8 cellular contexts compared by ENCODE assay signal in the genomic region with DNA sequence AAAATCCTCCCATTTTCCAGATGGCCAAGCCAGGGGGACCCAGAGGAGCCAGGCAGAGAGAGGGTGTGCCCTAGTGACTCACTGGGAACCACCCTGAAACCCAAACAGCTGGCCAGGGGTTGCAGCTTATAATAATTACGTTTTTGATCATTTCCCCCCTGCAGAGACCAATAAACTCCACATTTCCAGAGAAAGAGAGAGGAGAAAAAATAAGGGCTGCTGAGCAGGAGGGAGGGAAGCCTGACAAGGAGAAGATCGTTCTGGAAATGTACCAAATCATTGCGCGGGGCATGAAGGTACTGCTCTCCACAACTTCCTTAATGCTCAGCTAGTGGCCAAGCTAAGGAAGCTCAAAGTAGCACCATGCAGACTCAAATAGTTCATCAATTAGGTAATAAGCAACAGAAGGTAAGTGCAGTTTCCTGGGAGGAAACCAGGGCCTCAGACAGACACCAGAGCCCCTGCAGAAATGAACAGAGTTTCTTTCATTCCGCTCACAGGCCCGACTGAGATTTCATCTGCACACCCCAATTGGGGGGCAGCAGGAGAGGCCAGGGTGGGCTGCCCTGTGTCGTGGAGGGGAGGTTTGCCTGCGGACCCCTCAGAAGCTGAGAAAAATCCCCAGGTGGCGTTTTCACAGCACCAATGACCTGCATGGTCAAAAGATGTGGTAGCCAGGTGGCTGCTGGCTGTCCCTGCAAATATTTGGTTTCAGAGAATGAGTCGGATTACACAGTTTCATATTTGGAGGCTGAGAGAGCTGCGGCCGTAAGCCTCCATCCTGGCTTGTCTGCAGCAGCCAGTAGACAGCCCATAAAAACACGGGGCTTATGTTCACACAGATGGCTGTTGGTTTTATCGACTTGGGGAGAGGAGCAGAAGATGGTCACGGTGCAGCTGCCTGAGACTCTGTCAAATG.
DNase-seq lines count a peak whose midpoint lies in the region; ATAC-seq, FAIRE-seq and TF ChIP-seq lines count a peak whose summit lies in the region.

No MANE protein-coding gene starts in this region.

- intact Hi-C loops in left cardiac atrium (cut with DNase I) (loop anchor here (5.0 kb wide), 1 partner anchor 539 kb away; no protein-coding TSS in a partner anchor), Right ventricle myocardium inferior (cut with DNase I) (loop anchor here (5.0 to 10.0 kb wide), 2 partner anchors 209 to 352 kb away; no protein-coding TSS in a partner anchor), kidney (cut with DNase I) (no loop called here)

- H3K36me3 ChIP-seq in bronchial epithelial cell (ENCODE audit: control insufficient read depth, insufficient read depth, low read length): no peaks in the 10 kb centered on the region
- no peaks in the 10 kb centered on the region for H3K36me3 ChIP-seq in kidney (ENCODE audit: control insufficient read depth in 1 of 2, insufficient read depth in 2 of 2, low read length in 2 of 2)

- no peaks in the 10 kb centered on the region for H3K9me3 Mint-ChIP-seq in osteocyte (ENCODE audit: unreplicated experiment)

- TF ChIP-seq CTCF in bronchial epithelial cell (IDR thresholded peaks at IDR 0.05; ENCODE audit: insufficient read depth, low read length, severe bottlenecking): no peak
- TF ChIP-seq CTCF in osteocyte (IDR thresholded peaks at IDR 0.05): no peak
- TF ChIP-seq CTCF in kidney (IDR thresholded peaks at IDR 0.05; ENCODE audit: borderline replicate concordance, extremely low read depth, insufficient read depth): no peak

- FAIRE-seq in bronchial epithelial cell (lab: Jason Lieb, UNC) (no peak), kidney (lab: Jason Lieb, UNC) (no peak)

- no peak overlapping the region for H3K9ac ChIP-seq in kidney (ENCODE audit: low read length in 2 of 2)

- no peak overlapping the region for H3K4me3 Mint-ChIP-seq in osteocyte (ENCODE audit: unreplicated experiment)

- H3K27me3 ChIP-seq in bronchial epithelial cell (ENCODE audit: control insufficient read depth, insufficient read depth, low read length): no peaks in the 10 kb centered on the region

- no peak overlapping the region for H3K27ac ChIP-seq in kidney (ENCODE audit: low read depth in 2 of 2, low read length in 2 of 2)

- peaks cover 37% of the 10 kb centered on the region for H3K4me1 Mint-ChIP-seq in osteocyte (ENCODE audit: unreplicated experiment)

- H3K27ac Mint-ChIP-seq in osteocyte (ENCODE audit: unreplicated experiment): peak overlapping the region; percentile 86

- H3K36me3 Mint-ChIP-seq in osteocyte (ENCODE audit: unreplicated experiment): no peaks in the 10 kb centered on the region

- H3K4me3 ChIP-seq in bronchial epithelial cell (ENCODE audit: low read depth, low read length) (no peak overlapping the region), kidney (ENCODE audit: low read length in 2 of 2) (no peak overlapping the region)

- DNase-seq in left cardiac atrium (peak; percentile 45), Right ventricle myocardium inferior (ENCODE audit: missing footprints) (no peak), bronchial epithelial cell (ENCODE audit: low read depth) (peak; percentile 21), osteocyte (ENCODE audit: extremely low spot score, unreplicated experiment) (no peak), kidney (no peak), OCI-M1 (lab: John Stamatoyannopoulos, UW) (no peak), NCI-H146 treated with DMSO at 0.1 percent for 48 hours (lab: John Stamatoyannopoulos, UW; ENCODE audit: unreplicated experiment) (no peak)

- H3K27me3 Mint-ChIP-seq in osteocyte (ENCODE audit: unreplicated experiment): no peaks in the 10 kb centered on the region

- no peaks in the 10 kb centered on the region for H3K9me3 ChIP-seq in kidney (ENCODE audit: control insufficient read depth in 1 of 2, low read length in 2 of 2)

- ATAC-seq in left cardiac atrium (no peak), Right ventricle myocardium inferior (no peak), HG03521 (IDR thresholded peaks at IDR 0.05; ENCODE audit: unreplicated experiment) (peak; percentile 48)

- peaks cover 3% of the 10 kb centered on the region in 2 donors for H3K4me1 ChIP-seq in kidney (ENCODE audit: control insufficient read depth in 1 of 2, insufficient read depth in 1 of 2, low read depth in 1 of 2, low read length in 2 of 2)

Comparison
In these comparisons a context has a peak if more than half of its experiments do, and no peak if none do; other contexts are left out.
1. DNase-seq: peak in left cardiac atrium (single experiment) and bronchial epithelial cell (single experiment); none in Right ventricle myocardium inferior (single experiment), osteocyte (single experiment), kidney (single experiment), OCI-M1 (single experiment) and NCI-H146 treated with DMSO at 0.1 percent for 48 hours (single experiment).